8 cellular contexts compared by ENCODE assay signal in the genomic region with DNA sequence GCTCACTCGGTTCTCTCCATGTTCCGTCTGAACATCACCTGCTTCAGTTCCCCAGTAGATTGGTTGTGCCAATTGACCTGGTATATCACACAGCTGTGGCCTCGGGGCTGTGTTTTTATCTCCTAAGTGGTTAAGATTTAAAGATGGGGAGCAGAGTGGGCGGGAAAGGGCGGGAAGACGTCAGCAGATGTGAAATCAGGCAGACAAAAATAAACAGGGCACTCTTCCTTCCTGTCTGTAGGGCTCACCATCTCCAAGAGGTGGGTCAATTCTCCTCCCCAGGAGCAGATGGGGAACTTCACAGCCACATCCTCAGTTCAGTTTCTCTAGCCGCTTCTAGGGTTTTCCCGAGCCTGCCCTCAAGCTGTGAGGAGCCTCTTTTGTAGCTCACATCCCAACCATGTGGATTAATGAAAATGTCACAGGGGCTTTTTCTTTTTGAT. TPM values are rescaled to one million over a fixed set of nuclear protein-coding genes. Genes with fewer than 3 reads are reported as not detected.
DNase-seq lines count a peak whose midpoint lies in the region; ATAC-seq and TF ChIP-seq lines count a peak whose summit lies in the region.

No MANE protein-coding gene starts in this region.

- in situ Hi-C loops in GM13976 (cut with MboI; ENCODE audit: low sequenced_read_pairs, unreplicated experiment): no loop called here

- no peaks in the 10 kb centered on the region for H3K27me3 Mint-ChIP-seq in immature natural killer cell (ENCODE audit: low read depth in 3 of 3)

- H3K9me3 ChIP-seq in Peyer's patch: no peaks in the 10 kb centered on the region

- H3K9me3 Mint-ChIP-seq in immature natural killer cell: no peaks in the 10 kb centered on the region

- peak; percentile 79 for DNase-seq in GM13976 (ENCODE audit: low spot score)
- DNase-seq in Peyer's patch: peak in 2 of 3 donors; percentile 47 to 64
- peak in 1 of 3 donors; percentile 27 for DNase-seq in immature natural killer cell
- no peak for DNase-seq in NCI-H345 treated with DMSO at 0.1 percent for 48 hours (lab: John Stamatoyannopoulos, UW; ENCODE audit: unreplicated experiment)
- DNase-seq in kidney glomerular epithelial cell (lab: John Stamatoyannopoulos, UW): no peak
- DNase-seq in NCI-H146 (lab: John Stamatoyannopoulos, UW): no peak
- no peak for DNase-seq in DMS53 (lab: John Stamatoyannopoulos, UW)

- no peak for TF ChIP-seq POLR2A in Peyer's patch (IDR thresholded peaks at IDR 0.05)

- peak; percentile 69 for ATAC-seq in GM21825 (IDR thresholded peaks at IDR 0.05; ENCODE audit: unreplicated experiment)

- no peak overlapping the region for H3K4me3 ChIP-seq in Peyer's patch

- peak overlapping the region in 1 of 5 donors; percentile 14 for H3K4me3 Mint-ChIP-seq in immature natural killer cell

- peaks cover 0 to under 1% (median 0%) of the 10 kb centered on the region in 3 donors for H3K36me3 Mint-ChIP-seq in immature natural killer cell

- no peak for TF ChIP-seq CTCF in GM13976 (IDR thresholded peaks at IDR 0.05; ENCODE audit: borderline replicate concordance, control extremely low read depth, extremely low read depth, insufficient read depth, missing control alignments)
- no peak for TF ChIP-seq CTCF in Peyer's patch (IDR thresholded peaks at IDR 0.05)

- H3K36me3 ChIP-seq in Peyer's patch: no peaks in the 10 kb centered on the region

- H3K4me1 ChIP-seq in Peyer's patch: peaks cover 0 to 5% (median 0%) of the 10 kb centered on the region in 4 donors

- peak overlapping the region in 4 of 6 donors; percentile 8 to 44 (median 41) for H3K27ac Mint-ChIP-seq in immature natural killer cell

- H3K4me1 Mint-ChIP-seq in immature natural killer cell: peaks cover 23% of the 10 kb centered on the region in 2 donors

- peak overlapping the region in 1 of 4 donors; percentile 18 for H3K27ac ChIP-seq in Peyer's patch

- no peaks in the 10 kb centered on the region for H3K27me3 ChIP-seq in Peyer's patch

RNA-seq across cellular contexts. Expression of a gene that starts 26.8 kb away (rescaled TPM):
- total RNA-seq in Peyer's patch: 10 to 100 TPM; 19.0 to 41.8 (median 27.8) TPM
- polyA plus RNA-seq in immature natural killer cell: 10 to 100 TPM in 1 of 3 donors, 1 to 10 TPM in 1, under 1 TPM in 1; 0.62 to 12.8 (median 3.5) TPM

Comparison
In these comparisons a context has a peak if more than half of its experiments do, and no peak if none do; other contexts are left out.
1. DNase-seq: peak in GM13976 (single experiment) and Peyer's patch (2 of 3); none in NCI-H345 treated with DMSO at 0.1 percent for 48 hours (single experiment), kidney glomerular epithelial cell (single experiment), NCI-H146 (single experiment) and DMS53 (single experiment).